8 cellular contexts compared by ENCODE assay signal in genomic region chr1:203650012-203650836, GRCh38. TPM values are rescaled to one million over a fixed set of nuclear protein-coding genes. Genes with fewer than 3 reads are reported as not detected.
DNase-seq lines count a peak whose midpoint lies in the region; ATAC-seq and TF ChIP-seq lines count a peak whose summit lies in the region.

No MANE protein-coding gene starts in this region.

- H3K9me3 ChIP-seq in Loucy (ENCODE audit: insufficient read depth, low read depth, low read length) (no peaks in the 10 kb centered on the region), duodenal mucosa (ENCODE audit: control insufficient read depth in 1 of 2, low read length in 2 of 2) (no peaks in the 10 kb centered on the region), mucosa of stomach (ENCODE audit: control insufficient read depth, low read length) (no peaks in the 10 kb centered on the region), stomach (no peaks in the 10 kb centered on the region)

- H3K9ac ChIP-seq in Loucy (ENCODE audit: low read depth, low read length, poor library complexity, severe bottlenecking), result peak overlapping the region; percentile 0
- peak overlapping the region; percentile 64 to 70 for H3K9ac ChIP-seq in duodenal mucosa (ENCODE audit: low read depth in 1 of 2, low read length in 2 of 2)
- H3K9ac ChIP-seq in mucosa of stomach (ENCODE audit: low read length), result peak overlapping the region; percentile 53

- H3K36me3 ChIP-seq in Loucy (ENCODE audit: insufficient read depth, low read length), result no peaks in the 10 kb centered on the region; the same call in 1 of the 2 replicates
- no peaks in the 10 kb centered on the region for H3K36me3 ChIP-seq in duodenal mucosa (ENCODE audit: control insufficient read depth in 1 of 2, insufficient read depth in 2 of 2, low read length in 2 of 2)
- no peaks in the 10 kb centered on the region for H3K36me3 ChIP-seq in mucosa of stomach (ENCODE audit: control insufficient read depth, insufficient read depth, low read length)
- no peaks in the 10 kb centered on the region for H3K36me3 ChIP-seq in stomach

- H3K27me3 ChIP-seq in Loucy (ENCODE audit: insufficient read depth, low read length, poor library complexity, severe bottlenecking) (no peaks in the 10 kb centered on the region), duodenal mucosa (ENCODE audit: control insufficient read depth in 1 of 2, insufficient read depth in 2 of 2, low read length in 2 of 2) (no peaks in the 10 kb centered on the region), mucosa of stomach (ENCODE audit: control insufficient read depth, insufficient read depth, low read length) (no peaks in the 10 kb centered on the region), stomach (no peaks in the 10 kb centered on the region)

- peaks cover 20% of the 10 kb centered on the region for H3F3A ChIP-seq in Loucy (ENCODE audit: low read depth)

- H3K79me2 ChIP-seq in Loucy (ENCODE audit: insufficient read depth, low read length), result peaks cover 92% of the 10 kb centered on the region

- H3K4me3 ChIP-seq in Loucy (ENCODE audit: low read length, poor library complexity, severe bottlenecking) (peak overlapping the region; percentile 4), duodenal mucosa (ENCODE audit: low read depth in 1 of 2, low read length in 2 of 2) (peak overlapping the region; percentile 41 to 57), mucosa of stomach (ENCODE audit: low read length) (no peak overlapping the region), stomach (peak overlapping the region; percentile 30 to 39 (median 36))

- no peak for TF ChIP-seq POLR2A in stomach (IDR thresholded peaks at IDR 0.05)

- peak; percentile 17 for DNase-seq in COR-L47 (lab: John Stamatoyannopoulos, UW)
- DNase-seq in activated CD4-positive, alpha-beta T cell treated with anti-CD3 and anti-CD28 coated beads, Interleukin-2, amount 50 U/mL, for 48 hours, result peak; percentile 67 to 72
- DNase-seq in stomach, result peak; percentile 80
- DNase-seq in SW 1271 (lab: John Stamatoyannopoulos, UW), result no peak

- H2AFZ ChIP-seq in Loucy (ENCODE audit: low read length), result no peak overlapping the region

- peak; percentile 53 for ATAC-seq in GM21526 (IDR thresholded peaks at IDR 0.05; ENCODE audit: low FRiP score, unreplicated experiment)

- H3K4me1 ChIP-seq in Loucy (ENCODE audit: insufficient read depth, low read length, poor library complexity, severe bottlenecking) (peaks cover 66% of the 10 kb centered on the region), duodenal mucosa (ENCODE audit: control insufficient read depth in 1 of 2, insufficient read depth in 2 of 2, low read length in 2 of 2) (peaks cover 14 to 22% of the 10 kb centered on the region in 2 donors), mucosa of stomach (ENCODE audit: control insufficient read depth, insufficient read depth, low read length) (peaks cover 25% of the 10 kb centered on the region), stomach (peaks cover 18 to 62% (median 42%) of the 10 kb centered on the region in 4 donors)

- H3K27ac ChIP-seq in duodenal mucosa (ENCODE audit: low read depth, low read length), result peak overlapping the region; percentile 52
- peak overlapping the region; percentile 76 to 86 (median 80) for H3K27ac ChIP-seq in stomach

- intact Hi-C loops in stomach (cut with DNase I; ENCODE audit: low total_unique reads), result no loop called here

- no peak for TF ChIP-seq EP300 in stomach (IDR thresholded peaks at IDR 0.05)

- WGBS in stomach, 5 donors, result 7 to 30% (median 11%) methylated on average over 11 to 42 of the region's 42 CpGs

- no peaks in the 10 kb centered on the region for H3K9me2 ChIP-seq in Loucy (replicated peaks; ENCODE audit: low read depth, low read length)

- H3K4me2 ChIP-seq in Loucy (ENCODE audit: low read depth, low read length, poor library complexity, severe bottlenecking), result peak overlapping the region; percentile 51

- H4K20me1 ChIP-seq in Loucy (ENCODE audit: insufficient read depth, low read length, poor library complexity, severe bottlenecking), result peaks cover 66% of the 10 kb centered on the region

- no peak for TF ChIP-seq CTCF in Loucy (conservative IDR thresholded peaks at IDR 0.05; ENCODE audit: low read length)
- no peak for TF ChIP-seq CTCF in stomach (IDR thresholded peaks at IDR 0.05)

RNA-seq across cellular contexts. Expression of gene ATP2B4, which starts 23.6 kb away (rescaled TPM):
- 100 to 1,000 TPM in 2 of 5 donors, 10 to 100 TPM in 3; 38.5 to 353 (median 78.2) TPM for total RNA-seq in stomach
- 10 to 100 TPM in 1 of 3 donors, 1 to 10 TPM in 2; 4.4 to 23.6 (median 4.8) TPM for polyA plus RNA-seq in stomach

Comparison
In these comparisons a context has a peak if more than half of its experiments do, and no peak if none do; other contexts are left out.
1. DNase-seq: peak in COR-L47 (single experiment), activated CD4-positive, alpha-beta T cell treated with anti-CD3 and anti-CD28 coated beads, Interleukin-2, amount 50 U/mL, for 48 hours (2 of 2) and stomach (single experiment); none in SW 1271 (0 of 2).
2. H3K9ac ChIP-seq: peak in every context shown above with its lines; median percentile 67 in duodenal mucosa; 53 in mucosa of stomach; 0 in Loucy.